19 cellular contexts compared by ENCODE assay signal in the genomic region with DNA sequence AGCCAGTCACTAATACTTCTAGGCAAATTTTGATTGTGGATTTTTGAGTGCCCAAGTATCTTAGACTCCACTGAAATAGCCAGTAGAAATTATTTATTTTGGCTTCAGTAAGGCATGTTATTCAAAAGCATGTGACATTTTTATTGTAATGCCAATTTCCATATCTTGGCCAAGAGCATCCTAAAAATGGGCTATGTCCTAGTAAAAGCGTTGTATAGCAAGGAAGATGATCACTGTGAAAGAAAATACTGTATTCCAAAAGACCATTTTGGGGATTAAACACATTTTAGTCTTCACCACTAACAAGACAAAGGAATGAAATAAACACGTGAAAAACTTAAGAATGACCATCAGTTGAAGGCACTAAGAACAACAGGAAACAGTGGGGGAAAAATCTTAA.
"Had no signal": no experiment of that assay in that cellular context is flagged by ENCODE, and none has a peak within 500 bp of the region (broad histone marks: within the 10 kb centered on the region; RNA-seq: fewer than 3 reads in every experiment).

No MANE protein-coding gene starts in this region.

- H3K27ac ChIP-seq: heart left ventricle, left lung, SJCRH30, upper lobe of left lung, WERI-Rb-1 had no signal

- FAIRE-seq: kidney had no signal

- H3K36me3 ChIP-seq: gastroesophageal sphincter, heart left ventricle, left lung, SJCRH30, upper lobe of left lung, WERI-Rb-1 had no signal

- DNase-seq: activated CD4-positive, alpha-beta T cell treated with anti-CD3 and anti-CD28 coated beads, Interleukin-2, amount 50 U/mL, for 4 hours; activated gamma-delta T cell treated with Interleukin-2 at 50 U/mL for 16 hours; activated naive CD8-positive, alpha-beta T cell treated with anti-CD3 and anti-CD28 coated beads for 36 hours; aorta; cerebellar nuclear complex; dermis blood vessel endothelial cell; heart left ventricle; kidney; left lung; nephron progenitor cell; nucleus accumbens; posterior cingulate gyrus; SJCRH30; stimulated activated naive CD8-positive, alpha-beta T cell treated with anti-CD3 and anti-CD28 coated beads, Interleukin-15, amount 100 ng/mL, for 72 hours; SW 1271; T-helper 2 cell; upper lobe of left lung; WERI-Rb-1 had no signal

- H3K27me3 ChIP-seq: gastroesophageal sphincter, heart left ventricle, left lung, SJCRH30, upper lobe of left lung had no signal

- H3K4me1 ChIP-seq: SJCRH30 had no signal

- H3K9me3 ChIP-seq: gastroesophageal sphincter, heart left ventricle, left lung, SJCRH30, upper lobe of left lung had no signal

- H3K4me3 ChIP-seq: gastroesophageal sphincter, heart left ventricle, left lung, SJCRH30, upper lobe of left lung had no signal
